8 cellular contexts compared by ENCODE assay signal in genomic region chr3:161349529-161350278, GRCh38.
A peak's percentile ranks its signal among the peaks of the same experiment; 100 is the strongest.
DNase-seq lines count a peak whose midpoint lies in the region; FAIRE-seq and TF ChIP-seq lines count a peak whose summit lies in the region.

No MANE protein-coding gene starts in this region.

- no peak overlapping the region for H3K4me3 ChIP-seq in epithelial cell of esophagus (ENCODE audit: low read length)

- FAIRE-seq in H54 (lab: Jason Lieb, UNC), result peak; percentile 58

- peak; percentile 59 to 63 for DNase-seq in AML-193 (lab: John Stamatoyannopoulos, UW)
- DNase-seq in H54 (ENCODE audit: insufficient read length, low spot score), result no peak
- peak; percentile 60 for DNase-seq in SIG-M5 treated with dmso at 0.1 percent for 504 hours (lab: John Stamatoyannopoulos, UW; ENCODE audit: unreplicated experiment)
- peak; percentile 99 for DNase-seq in epithelial cell of esophagus (ENCODE audit: low read depth)
- peak; percentile 9 for DNase-seq in stimulated activated naive CD4-positive, alpha-beta T cell treated with Interleukin-2 at 50 U/mL for 16 hours (lab: John Stamatoyannopoulos, UW)
- no peak for DNase-seq in putamen (ENCODE audit: low spot score)
- DNase-seq in NCI-H526 treated with DMSO at 0.1 percent for 48 hours (lab: John Stamatoyannopoulos, UW), result no peak
- no peak for DNase-seq in amygdala (lab: John Stamatoyannopoulos, UW)

- TF ChIP-seq POLR2A in H54 (IDR thresholded peaks at IDR 0.05; ENCODE audit: low read depth, low read length), result no peak

- no peak for TF ChIP-seq CTCF in epithelial cell of esophagus (IDR thresholded peaks at IDR 0.05; ENCODE audit: insufficient read depth, low read depth, low read length, missing control alignments)

Comparison
In these comparisons a context has a peak if more than half of its experiments do, and no peak if none do; other contexts are left out.
1. DNase-seq: peak in AML-193 (2 of 2), SIG-M5 treated with dmso at 0.1 percent for 504 hours (single experiment), epithelial cell of esophagus (single experiment) and stimulated activated naive CD4-positive, alpha-beta T cell treated with Interleukin-2 at 50 U/mL for 16 hours (single experiment); none in H54 (single experiment), putamen (single experiment), NCI-H526 treated with DMSO at 0.1 percent for 48 hours (single experiment) and amygdala (0 of 56).